Comparison of ENCODE assay signal across 17 cellular contexts in the genomic region with DNA sequence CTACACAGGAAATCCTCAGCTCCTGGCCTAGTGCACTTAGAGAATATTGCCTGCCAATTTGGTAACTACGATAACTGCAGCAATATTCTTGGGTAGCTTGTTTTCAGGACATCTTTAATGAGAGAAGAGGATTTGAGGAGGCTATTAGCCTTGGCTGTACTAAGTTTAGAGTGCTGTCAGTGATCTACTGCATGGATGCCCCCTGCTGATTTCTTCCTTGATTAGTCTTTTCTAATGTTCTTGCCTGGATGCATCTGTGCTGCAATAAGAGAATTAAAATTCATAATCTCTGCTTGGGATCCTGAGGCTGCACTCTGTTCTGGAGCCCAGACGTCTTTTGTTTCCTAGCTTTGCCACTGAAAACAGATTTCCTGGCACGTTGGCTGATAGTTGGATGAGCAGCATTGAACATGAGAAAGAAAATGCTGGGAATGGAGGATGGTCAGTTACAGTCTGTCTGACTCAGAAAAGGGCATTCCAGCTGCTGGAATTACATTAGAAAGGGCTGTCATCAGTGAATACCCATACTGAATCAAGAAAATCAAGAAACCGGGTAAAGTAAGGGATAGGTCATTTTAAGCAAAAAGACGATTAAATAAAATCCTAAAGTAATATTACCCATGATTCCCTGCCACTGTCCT.
DNase-seq lines count a peak whose midpoint lies in the region; ATAC-seq and TF ChIP-seq lines count a peak whose summit lies in the region.
"Had no signal": no experiment of that assay in that cellular context is flagged by ENCODE, and none has a peak within 500 bp of the region (broad histone marks: within the 10 kb centered on the region; RNA-seq: fewer than 3 reads in every experiment).

No MANE protein-coding gene starts in this region.

- DNase-seq in AG10803 (ENCODE audit: low read depth) (peak; percentile 68), HCEC 1CT (peak; percentile 16), astrocyte of the hippocampus (ENCODE audit: low read depth, low spot score) (peak; percentile 30), myocyte (ENCODE audit: low read depth) (peak; percentile 40), NCI-H2029 (lab: John Stamatoyannopoulos, UW) (no peak), left cardiac atrium (no peak)
- DNase-seq: activated naive CD4-positive, alpha-beta T cell treated with Interleukin-2 at 50 U/mL for 16 hours; CD4-positive, alpha-beta memory T cell; colonic mucosa; KBM-7; NCI-H82; SHP77 treated with DMSO at 0.1 percent for 48 hours; stimulated activated CD4-positive, alpha-beta T cell treated with anti-CD3 and anti-CD28 coated beads, Interleukin-12 subunit alpha, Interleukin-12 subunit beta, amount 100 ng/mL, for 4 hours had no signal

- intact Hi-C loops in left cardiac atrium (cut with DNase I): no loop called here

- no peak for TF ChIP-seq CTCF in AG10803 (conservative IDR thresholded peaks at IDR 0.05; ENCODE audit: low read length)

- ATAC-seq in HG02588 (IDR thresholded peaks at IDR 0.05; ENCODE audit: unreplicated experiment): no peak
- ATAC-seq in GM18909 (IDR thresholded peaks at IDR 0.05; ENCODE audit: poor library complexity, unreplicated experiment): no peak
- ATAC-seq in left cardiac atrium: no peak
- ATAC-seq: gastroesophageal sphincter had no signal

- no peak overlapping the region for H3K4me3 ChIP-seq in AG10803 (ENCODE audit: low read length)
- H3K4me3 ChIP-seq: colonic mucosa, gastroesophageal sphincter, suprapubic skin had no signal

Comparison
In these comparisons a context has a peak if more than half of its experiments do, and no peak if none do; other contexts are left out.
1. DNase-seq: peak in AG10803 (single experiment), HCEC 1CT (single experiment), astrocyte of the hippocampus (single experiment) and myocyte (single experiment); none in NCI-H2029 (single experiment) and left cardiac atrium (single experiment).